In the genomic region with DNA sequence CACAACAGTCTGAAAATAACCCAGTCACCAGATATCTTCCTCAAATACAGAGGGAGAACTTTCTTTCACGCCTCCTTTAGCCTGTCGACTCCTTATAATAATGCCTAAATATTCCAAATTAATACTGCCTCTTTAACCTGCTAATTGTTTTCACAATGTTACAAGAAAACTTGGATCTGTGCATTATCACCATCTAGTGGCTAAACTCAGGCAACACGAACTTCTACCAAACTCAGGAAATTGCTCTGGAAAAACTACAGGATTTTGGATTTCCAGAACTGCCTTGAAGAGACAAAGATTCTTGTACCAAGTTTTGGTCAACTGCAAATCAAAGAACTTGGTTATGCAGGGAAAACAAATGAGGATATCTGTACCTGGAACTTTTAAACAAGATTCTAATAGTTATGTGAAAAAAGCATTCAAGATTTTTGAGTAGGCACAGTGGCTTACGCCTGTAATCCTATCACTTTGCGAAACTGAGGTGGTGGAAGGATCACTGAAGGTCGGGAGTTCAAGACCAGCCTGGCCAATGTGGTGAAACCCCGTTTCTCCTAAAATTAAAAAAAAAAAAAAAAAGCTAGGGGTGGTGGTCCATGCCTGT, we compare ENCODE assay signal across 8 cellular contexts. TPM values are rescaled to one million over a fixed set of nuclear protein-coding genes. Genes with fewer than 3 reads are reported as not detected.
A peak's percentile ranks its signal among the peaks of the same experiment; 100 is the strongest.
DNase-seq lines count a peak whose midpoint lies in the region; ATAC-seq and TF ChIP-seq lines count a peak whose summit lies in the region.

No MANE protein-coding gene starts in this region.

- TF ChIP-seq CTCF in C4-2B (conservative IDR thresholded peaks at IDR 0.05) (peak; percentile 82), GM23338 (conservative IDR thresholded peaks at IDR 0.05; ENCODE audit: low read depth in 2 of 2) (peak; percentile 69 to 81), left ventricle myocardium inferior (IDR thresholded peaks at IDR 0.05; ENCODE audit: borderline replicate concordance) (peak; percentile 71), type B pancreatic cell (conservative IDR thresholded peaks at IDR 0.05) (peak; percentile 74)

- H3K27ac ChIP-seq in C4-2B (no peak overlapping the region), GM23338 (ENCODE audit: low read depth) (no peak overlapping the region), left ventricle myocardium inferior (replicated peaks) (peak overlapping the region; percentile 9)

- H3K27me3 Mint-ChIP-seq in GM23338 (ENCODE audit: insufficient read depth, low read depth, poor library complexity) (no peaks in the 10 kb centered on the region), T-helper 17 cell (no peaks in the 10 kb centered on the region), type B pancreatic cell (no peaks in the 10 kb centered on the region)

- peaks cover 3% of the 10 kb centered on the region; the same call in 1 of the 2 replicates for H3K36me3 ChIP-seq in GM23338 (ENCODE audit: insufficient read depth)
- peaks cover 56% of the 10 kb centered on the region for H3K36me3 ChIP-seq in left ventricle myocardium inferior

- peaks cover 10% of the 10 kb centered on the region for H3K79me2 ChIP-seq in GM23338 (replicated peaks; ENCODE audit: insufficient read depth)

- H3K27me3 ChIP-seq in GM23338 (ENCODE audit: insufficient read depth): no peaks in the 10 kb centered on the region
- no peaks in the 10 kb centered on the region for H3K27me3 ChIP-seq in left ventricle myocardium inferior (ENCODE audit: low read depth)

- DNase-seq in GM23338 (ENCODE audit: low spot score) (peak; percentile 71), T-helper 17 cell (no peak), left ventricle myocardium inferior (no peak), type B pancreatic cell (ENCODE audit: extremely low spot score, unreplicated experiment) (no peak), UCSD-AML1 (lab: John Stamatoyannopoulos, UW; ENCODE audit: unreplicated experiment) (no peak)

- H3K27ac Mint-ChIP-seq in GM23338 (no peak overlapping the region), T-helper 17 cell (peak overlapping the region; percentile 79), type B pancreatic cell (no peak overlapping the region)

- H3K36me3 Mint-ChIP-seq in GM23338 (ENCODE audit: low read depth): peaks cover 24% of the 10 kb centered on the region; the same call in 2 of the 3 replicates
- H3K36me3 Mint-ChIP-seq in T-helper 17 cell (ENCODE audit: low read depth): peaks cover 6% of the 10 kb centered on the region
- H3K36me3 Mint-ChIP-seq in type B pancreatic cell: peaks cover 35% of the 10 kb centered on the region

- ATAC-seq in GM23338: peak; percentile 54
- peak; percentile 30 for ATAC-seq in T-helper 17 cell
- no peak for ATAC-seq in GM19397 (IDR thresholded peaks at IDR 0.05; ENCODE audit: unreplicated experiment)
- ATAC-seq in GM19328 (IDR thresholded peaks at IDR 0.05; ENCODE audit: unreplicated experiment): no peak

- H3K4me1 ChIP-seq in GM23338 (ENCODE audit: insufficient read depth) (no peaks in the 10 kb centered on the region), left ventricle myocardium inferior (peaks cover 42% of the 10 kb centered on the region)

- H3K4me3 Mint-ChIP-seq in GM23338 (no peak overlapping the region), T-helper 17 cell (no peak overlapping the region), type B pancreatic cell (no peak overlapping the region)

- intact Hi-C loops in left ventricle myocardium inferior (cut with micrococcal nuclease): no loop called here

- H3K4me1 Mint-ChIP-seq in GM23338 (peaks cover 3% of the 10 kb centered on the region; the same call in 1 of the 3 replicates), T-helper 17 cell (peaks cover 39% of the 10 kb centered on the region), type B pancreatic cell (ENCODE audit: unreplicated experiment) (peaks cover 16% of the 10 kb centered on the region)

- no peak overlapping the region for H3K4me3 ChIP-seq in GM23338
- H3K4me3 ChIP-seq in left ventricle myocardium inferior: no peak overlapping the region

- no peaks in the 10 kb centered on the region for H3K9me3 ChIP-seq in T-helper 17 cell (ENCODE audit: control insufficient read depth, low read length, poor library complexity, severe bottlenecking)
- H3K9me3 ChIP-seq in left ventricle myocardium inferior (replicated peaks): no peaks in the 10 kb centered on the region

- H4K20me1 ChIP-seq in GM23338 (replicated peaks; ENCODE audit: insufficient read depth): no peaks in the 10 kb centered on the region; the same call in 1 of the 2 replicates

- no peaks in the 10 kb centered on the region for H3K9me3 Mint-ChIP-seq in GM23338
- H3K9me3 Mint-ChIP-seq in type B pancreatic cell: no peaks in the 10 kb centered on the region

- no peak overlapping the region for H3K4me2 ChIP-seq in GM23338

- no peak overlapping the region for H2AFZ ChIP-seq in GM23338

- no peaks in the 10 kb centered on the region for H3K9me2 ChIP-seq in GM23338 (ENCODE audit: insufficient read depth)

- H3F3A ChIP-seq in GM23338 (replicated peaks; ENCODE audit: low read depth): no peaks in the 10 kb centered on the region

TF ChIP-seq in GM23338, 12 proteins besides CTCF, POLR2A, EP300 and RAD21 (continues in another document):
- TF ChIP-seq POLR2AphosphoS5 (IDR thresholded peaks at IDR 0.05; ENCODE audit: low read depth) (no peak), ZNF462 (CRISPR knock-in tag; IDR thresholded peaks at IDR 0.05) (no peak), STAT1 (IDR thresholded peaks at IDR 0.05; ENCODE audit: unreplicated experiment) (no peak)

RNA-seq across cellular contexts. Expression of gene CLN5, which starts 10.8 kb away (rescaled TPM):
- 8.0 and 9.5 TPM in 2 replicates for total RNA-seq in GM23338 (2014; rRNA removed; shearing (Covaris generic))
- polyA plus RNA-seq in GM23338 (2016; fragmentation: Nextera tagmentation; extraction: Ambion mirVana): 5.2 and 6.5 TPM in 2 replicates
- total RNA-seq in T-helper 17 cell (10 to 100 TPM; 21.5 to 32.8 TPM), left ventricle myocardium inferior (15.0 TPM), type B pancreatic cell (ENCODE audit: low replicate concordance) (24.9 and 25.6 TPM in 2 replicates)

RNA-seq across cellular contexts. Expression of gene FBXL3, which starts 24.3 kb away (rescaled TPM):
- total RNA-seq in GM23338 (2014; rRNA removed; shearing (Covaris generic)): 14.6 and 19.4 TPM in 2 replicates
- polyA plus RNA-seq in GM23338 (2016; fragmentation: Nextera tagmentation; extraction: Ambion mirVana): 3.9 and 5.0 TPM in 2 replicates
- total RNA-seq in T-helper 17 cell: 10 to 100 TPM; 74.3 to 81.2 TPM
- total RNA-seq in left ventricle myocardium inferior: 25.0 TPM
- total RNA-seq in type B pancreatic cell (ENCODE audit: low replicate concordance): 28.7 and 36.6 TPM in 2 replicates

RNA-seq across cellular contexts. Expression of gene ACOD1, which starts 54.4 kb away (rescaled TPM):
- total RNA-seq in GM23338 (2014; rRNA removed; shearing (Covaris generic)): not detected in 2 replicates
- not detected in 2 replicates for polyA plus RNA-seq in GM23338 (2016; fragmentation: Nextera tagmentation; extraction: Ambion mirVana)
- total RNA-seq in T-helper 17 cell (not detected), left ventricle myocardium inferior (not detected), type B pancreatic cell (ENCODE audit: low replicate concordance) (not detected in 2 replicates)

Comparison
In these comparisons a context has a peak if more than half of its experiments do, and no peak if none do; other contexts are left out.
1. ATAC-seq: peak in GM23338 (single experiment) and T-helper 17 cell (single experiment); none in GM19397 (single experiment) and GM19328 (single experiment).
2. Peak in every context shown above with its lines, with median percentiles within 50 percentile points of each other: CTCF ChIP-seq.